ENCODE assay signal across 22 cellular contexts in genomic region chr18:59593291-59593717, GRCh38.
DNase-seq lines count a peak whose midpoint lies in the region; ATAC-seq and TF ChIP-seq lines count a peak whose summit lies in the region.
"Had no signal": no experiment of that assay in that cellular context is flagged by ENCODE, and none has a peak within 500 bp of the region (broad histone marks: within the 10 kb centered on the region; RNA-seq: fewer than 3 reads in every experiment).

No MANE protein-coding gene starts in this region.

- H3K9me2 ChIP-seq in GM23248 (ENCODE audit: insufficient read depth), result no peaks in the 10 kb centered on the region

- H4K91ac ChIP-seq in mesenchymal stem cell (ENCODE audit: low read length), result no peak overlapping the region

- in situ Hi-C loops in GM23248 (cut with MboI), result no loop called here

- no peak overlapping the region for H3K9ac ChIP-seq in GM23248
- peak overlapping the region; percentile 6 for H3K9ac ChIP-seq in mesenchymal stem cell (ENCODE audit: low read length)

- DNase-seq in AG04449 (ENCODE audit: low read depth, low spot score), result peak; percentile 59
- peak; percentile 65 for DNase-seq in GM23248
- DNase-seq in brain pericyte (ENCODE audit: low read depth, low spot score), result peak; percentile 49
- DNase-seq in mesenchymal stem cell, result no peak
- no peak for DNase-seq in NCI-H774 (lab: John Stamatoyannopoulos, UW)
- no peak for DNase-seq in AML-193 (lab: John Stamatoyannopoulos, UW)
- no peak for DNase-seq in Kasumi-1 (lab: John Stamatoyannopoulos, UW)
- DNase-seq: activated CD4-positive, alpha-beta T cell treated with anti-CD3 and anti-CD28 coated beads, Interleukin-2, amount 10 ng/mL, durations not matched to agents 24 days and 14 days; activated CD8-positive, alpha-beta memory T cell treated with anti-CD3 and anti-CD28 coated beads, Interleukin-2, amount 50 U/mL, for 48 hours; activated naive CD4-positive, alpha-beta T cell; aorta; head of caudate nucleus; MV-4-11; NCI-H187 treated with DMSO at 0.1 percent for 48 hours; NCI-H446; retina; stimulated activated naive CD4-positive, alpha-beta T cell treated with Interleukin-2 at 50 U/mL for 16 hours had no signal

- CTCF ChIA-PET in AG04449 (lab: Yijun Ruan, JAX), result interaction anchor here (0.9 to 2.0 kb wide), 12 partner anchors 9 to 230 kb away, joined by 3 to 9 read pairs (median 4); no protein-coding TSS in a partner anchor

- H3K4me1 ChIP-seq in GM23248 (ENCODE audit: insufficient read depth) (peaks cover 13% of the 10 kb centered on the region), mesenchymal stem cell (ENCODE audit: control insufficient read depth, insufficient read depth, low read depth, low read length) (no peaks in the 10 kb centered on the region)
- H3K4me1 ChIP-seq: A549 had no signal

- no peak overlapping the region for H3K23ac ChIP-seq in mesenchymal stem cell (ENCODE audit: low read length in 2 of 2)

- no peak overlapping the region for H2AFZ ChIP-seq in GM23248
- no peak overlapping the region for H2AFZ ChIP-seq in mesenchymal stem cell (ENCODE audit: low read depth, low read length)

- H3K9me3 ChIP-seq in GM23248 (ENCODE audit: low read depth) (no peaks in the 10 kb centered on the region), mesenchymal stem cell (ENCODE audit: control insufficient read depth, low read length) (no peaks in the 10 kb centered on the region)
- H3K9me3 ChIP-seq: A549 had no signal

- H3K4me3 ChIP-seq in AG04449 (ENCODE audit: low read depth, low read length), result no peak overlapping the region
- H3K4me3 ChIP-seq in GM23248, result no peak overlapping the region
- no peak overlapping the region for H3K4me3 ChIP-seq in mesenchymal stem cell (ENCODE audit: insufficient read depth in 1 of 2, low read depth in 1 of 2, low read length in 2 of 2)
- H3K4me3 ChIP-seq: A549, coronary artery, K562 had no signal

- H3K14ac ChIP-seq in mesenchymal stem cell (ENCODE audit: low read length in 2 of 2), result no peak overlapping the region

- H3K79me1 ChIP-seq in mesenchymal stem cell (replicated peaks; ENCODE audit: low read length, poor library complexity, severe bottlenecking), result no peaks in the 10 kb centered on the region

- no peak overlapping the region for H2BK5ac ChIP-seq in mesenchymal stem cell (ENCODE audit: low read depth, low read length, poor library complexity, severe bottlenecking)

- H2BK12ac ChIP-seq in mesenchymal stem cell (ENCODE audit: low read length in 2 of 2), result no peak overlapping the region

- POLR2A ChIA-PET in AG04449 (lab: Yijun Ruan, JAX), result interaction anchor here (1.3 kb wide), 1 partner anchor 38 kb away, joined by 4 read pairs; no protein-coding TSS in a partner anchor

- H2BK120ac ChIP-seq in mesenchymal stem cell (ENCODE audit: low read depth, low read length), result no peak overlapping the region

- no peak overlapping the region for H2BK15ac ChIP-seq in mesenchymal stem cell (ENCODE audit: low read depth, poor library complexity, severe bottlenecking)

- no peak for TF ChIP-seq CTCF in AG04449 (IDR thresholded peaks at IDR 0.05; ENCODE audit: insufficient read depth, low read length, missing control alignments)

- H3K18ac ChIP-seq in mesenchymal stem cell (ENCODE audit: low read depth in 1 of 2, low read length in 2 of 2), result no peak overlapping the region

- no peaks in the 10 kb centered on the region for H4K20me1 ChIP-seq in GM23248 (ENCODE audit: insufficient read depth)

- H3K36me3 ChIP-seq in GM23248 (ENCODE audit: low read depth) (no peaks in the 10 kb centered on the region), mesenchymal stem cell (ENCODE audit: control insufficient read depth in 1 of 2, insufficient read depth in 2 of 2, low read depth in 1 of 2, low read length in 2 of 2) (no peaks in the 10 kb centered on the region)

- no peak overlapping the region for H3K4ac ChIP-seq in mesenchymal stem cell (ENCODE audit: low read depth in 1 of 2, low read length in 2 of 2)

- H3K79me2 ChIP-seq in GM23248 (ENCODE audit: insufficient read depth), result no peaks in the 10 kb centered on the region

- peaks cover 13% of the 10 kb centered on the region for H3F3A ChIP-seq in GM23248 (ENCODE audit: insufficient read depth)

- ATAC-seq in HG02852 (IDR thresholded peaks at IDR 0.05; ENCODE audit: unreplicated experiment), result no peak
- ATAC-seq: A549, K562 had no signal

- H3K27ac ChIP-seq in GM23248, result no peak overlapping the region
- no peak overlapping the region for H3K27ac ChIP-seq in mesenchymal stem cell (ENCODE audit: low read length, poor library complexity, severe bottlenecking)
- H3K27ac ChIP-seq: A549, coronary artery, RWPE1 had no signal

- H3K27me3 ChIP-seq in GM23248 (replicated peaks; ENCODE audit: insufficient read depth) (no peaks in the 10 kb centered on the region), mesenchymal stem cell (ENCODE audit: control insufficient read depth in 1 of 2, insufficient read depth in 1 of 2, low read length in 2 of 2) (no peaks in the 10 kb centered on the region)

- H3K4me2 ChIP-seq in GM23248 (ENCODE audit: unreplicated experiment), result peak overlapping the region; percentile 10
- H3K4me2 ChIP-seq in mesenchymal stem cell (ENCODE audit: low read length, poor library complexity, severe bottlenecking), result no peak overlapping the region
- H3K4me2 ChIP-seq: A549 had no signal

- no peak overlapping the region for H2AK5ac ChIP-seq in mesenchymal stem cell (ENCODE audit: low read length, severe bottlenecking)

- no peak overlapping the region for H4K8ac ChIP-seq in mesenchymal stem cell (ENCODE audit: low read length)

Comparison
In these comparisons a context has a peak if more than half of its experiments do, and no peak if none do; other contexts are left out.
1. DNase-seq: peak in AG04449 (single experiment), GM23248 (single experiment) and brain pericyte (single experiment); none in mesenchymal stem cell (single experiment), NCI-H774 (single experiment), AML-193 (0 of 2) and Kasumi-1 (0 of 2).